Comparison of ENCODE assay signal across 12 cellular contexts in the genomic region with DNA sequence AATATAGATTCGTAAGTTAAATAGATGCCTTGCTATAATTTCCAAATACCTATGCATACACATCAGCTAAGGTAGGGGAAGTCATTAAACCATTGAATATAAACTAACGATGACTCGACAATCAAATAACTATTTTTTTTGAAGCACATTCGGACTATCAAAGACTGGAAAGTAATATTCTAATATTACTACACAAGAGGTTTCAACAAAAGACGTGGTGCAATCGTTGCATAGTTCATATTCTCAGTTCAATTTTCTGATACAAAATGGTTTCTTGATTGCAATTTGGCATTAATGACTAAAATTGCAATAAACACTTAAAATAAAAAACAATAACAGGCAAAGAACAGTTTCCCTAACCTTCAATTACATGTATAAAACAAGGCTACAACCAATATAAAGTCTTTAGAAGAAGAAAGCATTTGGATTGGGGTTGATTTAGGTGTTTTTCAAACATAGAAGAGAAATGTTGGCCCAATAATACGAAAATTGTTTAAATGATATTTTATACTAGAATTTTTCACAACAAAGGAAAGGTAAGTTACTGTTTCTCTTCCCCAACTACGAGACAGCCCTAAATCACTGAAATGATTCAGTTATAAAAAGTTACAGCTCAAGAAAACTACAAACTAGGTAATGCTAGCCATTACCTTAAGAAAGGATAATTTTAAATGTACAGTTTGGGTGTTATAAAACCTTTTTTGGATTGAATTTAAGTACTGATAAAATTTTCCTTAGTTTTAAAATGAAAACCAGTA. TPM values are rescaled to one million over a fixed set of nuclear protein-coding genes. Genes with fewer than 3 reads are reported as not detected.
A peak's percentile ranks its signal among the peaks of the same experiment; 100 is the strongest.
DNase-seq lines count a peak whose midpoint lies in the region; ATAC-seq and TF ChIP-seq lines count a peak whose summit lies in the region.
"Had no signal": no experiment of that assay in that cellular context is flagged by ENCODE, and none has a peak within 500 bp of the region (broad histone marks: within the 10 kb centered on the region; RNA-seq: fewer than 3 reads in every experiment).

No MANE protein-coding gene starts in this region.

- H3K27me3 ChIP-seq in ascending aorta (no peaks in the 10 kb centered on the region), gastrocnemius medialis (no peaks in the 10 kb centered on the region)

- DNase-seq in AG10803 (ENCODE audit: low read depth) (no peak), ascending aorta (ENCODE audit: low spot score in 2 of 2) (no peak), foreskin fibroblast (no peak), gastrocnemius medialis (no peak), A172 (ENCODE audit: low spot score) (no peak), GM10248 (ENCODE audit: extremely low spot score) (no peak), lower leg skin (ENCODE audit: low spot score in 2 of 2) (no peak)
- DNase-seq: mucosa of descending colon had no signal

- TF ChIP-seq CTCF in AG10803 (conservative IDR thresholded peaks at IDR 0.05; ENCODE audit: low read length): no peak
- no peak for TF ChIP-seq CTCF in ascending aorta (IDR thresholded peaks at IDR 0.05)
- no peak for TF ChIP-seq CTCF in foreskin fibroblast (IDR thresholded peaks at IDR 0.05; ENCODE audit: low read depth, low read length)
- no peak for TF ChIP-seq CTCF in gastrocnemius medialis (IDR thresholded peaks at IDR 0.05 in 4 of 5, conservative IDR thresholded peaks at IDR 0.05 in 1 of 5)
- no peak for TF ChIP-seq CTCF in GM10248 (IDR thresholded peaks at IDR 0.05; ENCODE audit: control extremely low read depth, extremely low read depth, low read depth, missing control alignments)
- TF ChIP-seq CTCF in lower leg skin (IDR thresholded peaks at IDR 0.05): no peak

- ATAC-seq in gastrocnemius medialis (no peak), HG02588 (IDR thresholded peaks at IDR 0.05; ENCODE audit: unreplicated experiment) (no peak)
- ATAC-seq: mucosa of descending colon had no signal

- no peaks in the 10 kb centered on the region for H3K36me3 ChIP-seq in ascending aorta
- H3K36me3 ChIP-seq in gastrocnemius medialis: no peaks in the 10 kb centered on the region

- H3K9me3 ChIP-seq in ascending aorta: no peaks in the 10 kb centered on the region
- H3K9me3 ChIP-seq in gastrocnemius medialis: no peaks in the 10 kb centered on the region
- H3K9me3 ChIP-seq: mucosa of descending colon had no signal

- TF ChIP-seq POLR2A in gastrocnemius medialis (IDR thresholded peaks at IDR 0.05): no peak
- no peak for TF ChIP-seq POLR2A in lower leg skin (IDR thresholded peaks at IDR 0.05)

- CTCF ChIA-PET in GM10248 (lab: Yijun Ruan, JAX): no interaction called here

- peak overlapping the region; percentile 91 for H3K27ac ChIP-seq in ascending aorta
- peak overlapping the region; percentile 86 to 92 (median 88) for H3K27ac ChIP-seq in gastrocnemius medialis

- in situ Hi-C loops in gastrocnemius medialis (cut with MboI; ENCODE audit: low sequenced_read_pairs in 4 of 4): loop anchor here in 2 of 4 donors (10.0 kb wide), 2 partner anchors 106 to 444 kb away; no protein-coding TSS in a partner anchor

- H3K4me1 ChIP-seq in ascending aorta (peaks cover 0 to 9% of the 10 kb centered on the region in 2 donors), gastrocnemius medialis (peaks cover 16 to 20% of the 10 kb centered on the region in 2 donors)

- POLR2A ChIA-PET in GM10248 (lab: Yijun Ruan, JAX): no interaction called here

- H3K4me3 ChIP-seq in AG10803 (ENCODE audit: low read length) (peak overlapping the region; percentile 82), ascending aorta (peak overlapping the region; percentile 71 to 77), foreskin fibroblast (ENCODE audit: low read depth in 1 of 2, low read length in 2 of 2) (peak overlapping the region; percentile 85 to 93), gastrocnemius medialis (peak overlapping the region; percentile 59 to 65 (median 60)), lower leg skin (ENCODE audit: low read depth, poor library complexity, severe bottlenecking) (no peak overlapping the region)
- H3K4me3 ChIP-seq: mucosa of descending colon had no signal

- intact Hi-C loops in ascending aorta (cut with DNase I) (no loop called here), gastrocnemius medialis (cut with DNase I; ENCODE audit: low total_unique reads) (loop anchor here (10.0 kb wide), 1 partner anchor 804 kb away; the partner anchor contains the start of gene SC5D), lower leg skin (cut with DNase I; ENCODE audit: low total_unique reads) (no loop called here)

- WGBS in lower leg skin, 2 donors: 36 to 44% methylated on average over 8 of the region's 8 CpGs

RNA-seq across cellular contexts. Expression of gene BLID, which starts 17.6 kb away (rescaled TPM):
- total RNA-seq in ascending aorta (not detected), gastrocnemius medialis (under 1 TPM in 1 of 4 donors, not detected in 3; 0.66 TPM), lower leg skin (under 1 TPM in 1 of 4 donors, not detected in 3; 0.75 TPM)
- total RNA-seq in A172 (2014; rRNA removed; shearing (Covaris generic)): 1.1 and 1.5 TPM in 2 replicates
- total RNA-seq: activated CD8-positive, alpha-beta memory T cell treated with anti-CD3 and anti-CD28 coated beads for 36 hours; H1; NCI-H460 had no signal
